ENCODE assay signal across 7 cellular contexts in genomic region chr15:22775595-22776376, GRCh38. TPM values are rescaled to one million over a fixed set of nuclear protein-coding genes. Genes with fewer than 3 reads are reported as not detected.
DNase-seq lines count a peak whose midpoint lies in the region; ATAC-seq lines count a peak whose summit lies in the region.
"Not testable (repeated sequence)": the region's sequence is repeated elsewhere in the genome, so short reads cannot be mapped to it uniquely, and the experiment has no call there.

No MANE protein-coding gene starts in this region.

- H3K27ac Mint-ChIP-seq in activated CD4-positive, alpha-beta T cell treated with anti-CD3 and anti-CD28 coated beads for 36 hours: not testable (repeated sequence)

- CTCF ChIA-PET in activated CD4-positive, alpha-beta T cell treated with anti-CD3 and anti-CD28 coated beads for 36 hours (lab: Charles Lee): not testable (repeated sequence)

- H3K4me1 Mint-ChIP-seq in activated CD4-positive, alpha-beta T cell treated with anti-CD3 and anti-CD28 coated beads for 36 hours: peaks cover 40% of the 10 kb centered on the region

- not testable (repeated sequence) for ATAC-seq in activated CD4-positive, alpha-beta T cell treated with anti-CD3 and anti-CD28 coated beads for 36 hours

- intact Hi-C loops in activated CD4-positive, alpha-beta T cell treated with anti-CD3 and anti-CD28 coated beads for 36 hours (cut with DNase I, micrococcal nuclease): not testable (repeated sequence)

- H3K9me3 Mint-ChIP-seq in activated CD4-positive, alpha-beta T cell treated with anti-CD3 and anti-CD28 coated beads for 36 hours (ENCODE audit: low read depth): not testable (repeated sequence)

- H3K36me3 Mint-ChIP-seq in activated CD4-positive, alpha-beta T cell treated with anti-CD3 and anti-CD28 coated beads for 36 hours (ENCODE audit: low read depth): not testable (repeated sequence)

- DNase-seq in Daoy (ENCODE audit: low read depth): peak; percentile 57
- DNase-seq in HUDEP-2 (lab: John Stamatoyannopoulos, UW; ENCODE audit: unreplicated experiment in 76 of 76): peak in 47 of 76 experiments; percentile 2 to 58 (median 18)
- peak; percentile 87 for DNase-seq in OCI-M1 (lab: John Stamatoyannopoulos, UW)
- peak; percentile 74 for DNase-seq in activated CD4-positive, alpha-beta T cell treated with anti-CD3 and anti-CD28 coated beads for 36 hours
- DNase-seq in activated effector memory CD4-positive, alpha-beta T cell treated with Interleukin-2 at 50 U/mL for 16 hours: peak; percentile 18
- peak; percentile 42 for DNase-seq in germinal center (ENCODE audit: low spot score)
- DNase-seq in stimulated activated CD4-positive, alpha-beta T cell treated with anti-CD3 and anti-CD28 coated beads, Interleukin-2, amount 100 ng/mL, for 24 hours: peak; percentile 45 to 53

- POLR2A ChIA-PET in activated CD4-positive, alpha-beta T cell treated with anti-CD3 and anti-CD28 coated beads for 36 hours (lab: Charles Lee): not testable (repeated sequence)

- H3K4me3 Mint-ChIP-seq in activated CD4-positive, alpha-beta T cell treated with anti-CD3 and anti-CD28 coated beads for 36 hours: not testable (repeated sequence)

- H3K27me3 Mint-ChIP-seq in activated CD4-positive, alpha-beta T cell treated with anti-CD3 and anti-CD28 coated beads for 36 hours: not testable (repeated sequence)

RNA-seq across cellular contexts. Expression of gene NIPA1, which starts 10.7 kb away (rescaled TPM):
- 10.7 and 12.2 TPM in 2 replicates for total RNA-seq in Daoy (2014; rRNA removed; shearing (Covaris generic))
- total RNA-seq in activated CD4-positive, alpha-beta T cell treated with anti-CD3 and anti-CD28 coated beads for 36 hours: 10 to 100 TPM; 10.6 to 12.2 TPM

Comparison
In these comparisons a context has a peak if more than half of its experiments do, and no peak if none do; other contexts are left out.
1. DNase-seq: peak in every context shown above with its lines; median percentile 87 in OCI-M1; 74 in activated CD4-positive, alpha-beta T cell treated with anti-CD3 and anti-CD28 coated beads for 36 hours; 57 in Daoy; 49 in stimulated activated CD4-positive, alpha-beta T cell treated with anti-CD3 and anti-CD28 coated beads, Interleukin-2, amount 100 ng/mL, for 24 hours; 42 in germinal center; 18 in HUDEP-2; 18 in activated effector memory CD4-positive, alpha-beta T cell treated with Interleukin-2 at 50 U/mL for 16 hours.